Comparison of ENCODE assay signal across 30 cellular contexts in the genomic region with DNA sequence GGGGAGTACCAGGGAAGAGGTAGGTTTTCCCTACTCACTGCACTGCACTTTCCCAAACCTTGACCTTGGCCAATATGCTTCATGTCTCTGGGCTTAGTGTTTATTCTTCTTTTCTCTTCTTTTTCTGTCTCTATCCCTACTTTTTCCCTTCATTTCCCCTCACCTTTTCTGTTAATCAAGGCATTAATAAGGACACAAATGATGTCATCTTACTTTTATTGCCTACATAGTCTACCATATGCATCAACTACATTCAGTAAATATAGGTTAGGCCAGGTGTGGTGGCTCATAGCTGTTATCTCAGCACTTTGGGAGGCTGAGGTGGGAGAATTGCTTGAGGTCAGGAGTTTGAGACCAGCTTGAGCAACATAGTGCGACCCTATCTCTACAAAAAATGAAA.
"Had no signal": no experiment of that assay in that cellular context is flagged by ENCODE, and none has a peak within 500 bp of the region (broad histone marks: within the 10 kb centered on the region; RNA-seq: fewer than 3 reads in every experiment).

No MANE protein-coding gene starts in this region.

- H3K4me1 Mint-ChIP-seq: stimulated activated memory B cell treated with anti-CD40 and anti-IgM and Interleukin-4, amounts not matched to agents 10 μg/mL and 1 μg/mL and 100 μg/mL, for 72 hours had no signal

- H3K36me3 ChIP-seq: neural progenitor cell, ovary, spleen, suprapubic skin, tibial artery, transverse colon, upper lobe of right lung, uterus had no signal

- DNase-seq: natural killer cell; occipital lobe; ovary; psoas muscle; right cardiac atrium; spleen; stimulated activated CD4-positive, alpha-beta T cell treated with anti-CD3 and anti-CD28 coated beads, Interleukin-12 subunit alpha, Interleukin-12 subunit beta, amount 100 ng/mL, for 4 hours; stimulated activated CD4-positive, alpha-beta T cell treated with anti-CD3 and anti-CD28 coated beads, Interleukin-1b, Interleukin-23, amount 100 ng/mL, for 48 hours; stimulated activated CD4-positive, alpha-beta T cell treated with anti-CD3 and anti-CD28 coated beads, Interleukin-4, amount 100 ng/mL, for 1 hour; stimulated activated CD4-positive, alpha-beta T cell treated with anti-CD3 and anti-CD28 coated beads, Interleukin-4, amount 100 ng/mL, for 4 hours; stimulated activated CD8-positive, alpha-beta memory T cell treated with anti-CD3 and anti-CD28 coated beads, Interleukin-4, amount 100 ng/mL, for 48 hours; stimulated activated naive CD4-positive, alpha-beta T cell; stimulated activated naive CD8-positive, alpha-beta T cell treated with anti-CD3 and anti-CD28 coated beads, Interleukin-15, amount 100 ng/mL, for 72 hours; stimulated activated naive CD8-positive, alpha-beta T cell treated with anti-CD3 and anti-CD28 coated beads, Interleukin-15, Interleukin-2, amounts not matched to agents 100 U/mL and 50 U/mL, for 24 hours; substantia nigra; testis; tibial artery; transverse colon; upper lobe of right lung; uterus had no signal

- H3K4me2 ChIP-seq: neural progenitor cell, smooth muscle cell had no signal

- H3K27me3 ChIP-seq: ovary, suprapubic skin, testis, transverse colon, upper lobe of right lung, uterus had no signal

- H3K79me2 ChIP-seq: parathyroid adenoma had no signal

- H2AFZ ChIP-seq: neural progenitor cell, parathyroid adenoma had no signal

- H3K9me3 Mint-ChIP-seq: natural killer cell; nephron; neural progenitor cell; stimulated activated memory B cell treated with anti-CD40 and anti-IgM and Interleukin-4, amounts not matched to agents 10 μg/mL and 1 μg/mL and 100 μg/mL, for 72 hours; stimulated activated naive CD8-positive, alpha-beta T cell treated with anti-CD3 and anti-CD28 coated beads, Interleukin-15, amount 100 ng/mL, for 72 hours; type B pancreatic cell had no signal

- H3K27ac Mint-ChIP-seq: natural killer cell; nephron; neural progenitor cell; progenitor cell of endocrine pancreas; stimulated activated memory B cell treated with anti-CD40 and anti-IgM and Interleukin-4, amounts not matched to agents 10 μg/mL and 1 μg/mL and 100 μg/mL, for 72 hours; stimulated activated naive CD8-positive, alpha-beta T cell treated with anti-CD3 and anti-CD28 coated beads, Interleukin-15, amount 100 ng/mL, for 72 hours; type B pancreatic cell had no signal

- H3K36me3 Mint-ChIP-seq: natural killer cell; neural progenitor cell; stimulated activated memory B cell treated with anti-CD40 and anti-IgM and Interleukin-4, amounts not matched to agents 10 μg/mL and 1 μg/mL and 100 μg/mL, for 72 hours had no signal

- H3K9ac ChIP-seq: neural progenitor cell, parathyroid adenoma had no signal

- H3K4me3 ChIP-seq: neural progenitor cell, ovary, psoas muscle, skin epidermis, smooth muscle cell, spleen, suprapubic skin, testis, tibial artery, transverse colon, upper lobe of right lung, uterus had no signal

- ATAC-seq: natural killer cell; psoas muscle; right cardiac atrium; sciatic nerve; stimulated activated memory B cell treated with anti-CD40 and anti-IgM and Interleukin-4, amounts not matched to agents 10 μg/mL and 1 μg/mL and 100 μg/mL, for 72 hours; stimulated activated naive CD8-positive, alpha-beta T cell treated with anti-CD3 and anti-CD28 coated beads, Interleukin-15, amount 100 ng/mL, for 72 hours; stimulated activated naive CD8-positive, alpha-beta T cell treated with anti-CD3 and anti-CD28 coated beads, Interleukin-15, Interleukin-2, amounts not matched to agents 100 U/mL and 50 U/mL, for 24 hours; upper lobe of right lung had no signal

- H3K27ac ChIP-seq: neural progenitor cell, ovary, parathyroid adenoma, psoas muscle, skin epidermis, spleen, suprapubic skin, testis, tibial artery, transverse colon, upper lobe of right lung, uterus had no signal

- H3K4me1 ChIP-seq: parathyroid adenoma, psoas muscle, uterus had no signal

- H3K4me3 Mint-ChIP-seq: natural killer cell; nephron; neural progenitor cell; stimulated activated memory B cell treated with anti-CD40 and anti-IgM and Interleukin-4, amounts not matched to agents 10 μg/mL and 1 μg/mL and 100 μg/mL, for 72 hours; stimulated activated naive CD8-positive, alpha-beta T cell treated with anti-CD3 and anti-CD28 coated beads, Interleukin-15, amount 100 ng/mL, for 72 hours; type B pancreatic cell had no signal

- H3K9me3 ChIP-seq: ovary, psoas muscle, spleen, suprapubic skin, testis, tibial artery, transverse colon, upper lobe of right lung, uterus had no signal
